Comparison of ENCODE assay signal across 8 cellular contexts in genomic region chr15:101167791-101168462, GRCh38.
A peak's percentile ranks its signal among the peaks of the same experiment; 100 is the strongest.
DNase-seq lines count a peak whose midpoint lies in the region; ATAC-seq, FAIRE-seq and TF ChIP-seq lines count a peak whose summit lies in the region.

No MANE protein-coding gene starts in this region.

- peaks cover 38% of the 10 kb centered on the region for H3K9me3 Mint-ChIP-seq in T-helper 1 cell treated with Interleukin-12 subunit alpha and Interleukin-12 subunit beta and Interleukin-4 antibody, amounts not matched to agents 30 μg/mL and 1 μg/mL, for 36 hours

- H3K36me3 ChIP-seq in kidney (ENCODE audit: control insufficient read depth in 1 of 2, insufficient read depth in 2 of 2, low read length in 2 of 2): no peaks in the 10 kb centered on the region

- ATAC-seq in HG02588 (IDR thresholded peaks at IDR 0.05; ENCODE audit: unreplicated experiment): no peak

- intact Hi-C loops in kidney (cut with DNase I): no loop called here

- FAIRE-seq in kidney (lab: Jason Lieb, UNC): no peak

- peaks cover 33% of the 10 kb centered on the region for H3K36me3 Mint-ChIP-seq in T-helper 1 cell treated with Interleukin-12 subunit alpha and Interleukin-12 subunit beta and Interleukin-4 antibody, amounts not matched to agents 30 μg/mL and 1 μg/mL, for 36 hours (ENCODE audit: low read depth)

- H3K4me3 Mint-ChIP-seq in T-helper 1 cell treated with Interleukin-12 subunit alpha and Interleukin-12 subunit beta and Interleukin-4 antibody, amounts not matched to agents 30 μg/mL and 1 μg/mL, for 36 hours: peak overlapping the region; percentile 67

- peak overlapping the region; percentile 95 for H3K27ac Mint-ChIP-seq in T-helper 1 cell treated with Interleukin-12 subunit alpha and Interleukin-12 subunit beta and Interleukin-4 antibody, amounts not matched to agents 30 μg/mL and 1 μg/mL, for 36 hours

- H3K4me1 Mint-ChIP-seq in T-helper 1 cell treated with Interleukin-12 subunit alpha and Interleukin-12 subunit beta and Interleukin-4 antibody, amounts not matched to agents 30 μg/mL and 1 μg/mL, for 36 hours (ENCODE audit: low read depth): peaks cover 52% of the 10 kb centered on the region

- H3K27ac ChIP-seq in kidney (ENCODE audit: low read depth in 2 of 2, low read length in 2 of 2): peak overlapping the region; percentile 83 to 94

- DNase-seq in AG09309 (ENCODE audit: low read depth) (peak; percentile 79), HCEC 1CT (peak; percentile 75), amniotic epithelial cell (ENCODE audit: low read depth) (peak; percentile 91), kidney (peak; percentile 90), NCI-H1417 (lab: John Stamatoyannopoulos, UW) (no peak)
- DNase-seq in stimulated activated CD4-positive, alpha-beta T cell treated with anti-CD3 and anti-CD28 coated beads, Interleukin-4, amount 100 ng/mL, for 4 hours: peak; percentile 22 to 73

- H3K4me1 ChIP-seq in kidney (ENCODE audit: control insufficient read depth in 1 of 2, insufficient read depth in 1 of 2, low read depth in 1 of 2, low read length in 2 of 2): peaks cover 0 to 12% of the 10 kb centered on the region in 2 donors

- H3K27me3 Mint-ChIP-seq in T-helper 1 cell treated with Interleukin-12 subunit alpha and Interleukin-12 subunit beta and Interleukin-4 antibody, amounts not matched to agents 30 μg/mL and 1 μg/mL, for 36 hours (ENCODE audit: low read depth): no peaks in the 10 kb centered on the region

- H3K4me3 ChIP-seq in AG09309 (ENCODE audit: control insufficient read depth, low read depth, low read length) (no peak overlapping the region), kidney (ENCODE audit: low read length in 2 of 2) (peak overlapping the region in 1 of 2 donors; percentile 1)

- TF ChIP-seq CTCF in AG09309 (IDR thresholded peaks at IDR 0.05; ENCODE audit: control insufficient read depth, insufficient read depth, low read depth, low read length, missing control alignments): no peak
- TF ChIP-seq CTCF in kidney (IDR thresholded peaks at IDR 0.05; ENCODE audit: borderline replicate concordance, extremely low read depth, insufficient read depth): no peak

- H3K9ac ChIP-seq in kidney (ENCODE audit: low read length in 2 of 2): peak overlapping the region in 1 of 2 donors; percentile 42

- H3K9me3 ChIP-seq in kidney (ENCODE audit: control insufficient read depth in 1 of 2, low read length in 2 of 2): peaks cover 0 to 13% of the 10 kb centered on the region in 2 donors

Comparison
In these comparisons a context has a peak if more than half of its experiments do, and no peak if none do; other contexts are left out.
1. DNase-seq: peak in AG09309 (single experiment), HCEC 1CT (single experiment), amniotic epithelial cell (single experiment), kidney (single experiment) and stimulated activated CD4-positive, alpha-beta T cell treated with anti-CD3 and anti-CD28 coated beads, Interleukin-4, amount 100 ng/mL, for 4 hours (2 of 2); none in NCI-H1417 (0 of 3).